Comparison of ENCODE assay signal across 16 cellular contexts in genomic region chr9:3006917-3007316, GRCh38.
"Had no signal": no experiment of that assay in that cellular context is flagged by ENCODE, and none has a peak within 500 bp of the region (broad histone marks: within the 10 kb centered on the region; RNA-seq: fewer than 3 reads in every experiment).

No MANE protein-coding gene starts in this region.

- H3K36me3 ChIP-seq: heart left ventricle, sigmoid colon, stomach had no signal

- H3K27ac ChIP-seq: dorsolateral prefrontal cortex, heart left ventricle, psoas muscle, sigmoid colon, skin epidermis, stomach had no signal

- H3K27me3 ChIP-seq: sigmoid colon, stomach had no signal

- H3K4me1 ChIP-seq: psoas muscle had no signal

- ATAC-seq: heart left ventricle, psoas muscle had no signal

- H3K4me3 ChIP-seq: dorsolateral prefrontal cortex, heart left ventricle, psoas muscle, sigmoid colon, skin epidermis, stomach had no signal

- DNase-seq: cortex of kidney; dorsolateral prefrontal cortex; effector CD8-positive, alpha-beta T cell; heart left ventricle; hippocampal formation; left colon; mesendoderm; naive B cell; nephron progenitor cell; psoas muscle; retina; sigmoid colon; stimulated activated CD4-positive, alpha-beta T cell treated with anti-CD3 and anti-CD28 coated beads, Interleukin-12 subunit alpha, Interleukin-12 subunit beta, amount 100 ng/mL, for 4 hours; stimulated activated naive CD4-positive, alpha-beta T cell; stomach had no signal

- H3K9me3 ChIP-seq: heart left ventricle, psoas muscle, sigmoid colon had no signal
